ENCODE assay signal across 11 cellular contexts in the genomic region with DNA sequence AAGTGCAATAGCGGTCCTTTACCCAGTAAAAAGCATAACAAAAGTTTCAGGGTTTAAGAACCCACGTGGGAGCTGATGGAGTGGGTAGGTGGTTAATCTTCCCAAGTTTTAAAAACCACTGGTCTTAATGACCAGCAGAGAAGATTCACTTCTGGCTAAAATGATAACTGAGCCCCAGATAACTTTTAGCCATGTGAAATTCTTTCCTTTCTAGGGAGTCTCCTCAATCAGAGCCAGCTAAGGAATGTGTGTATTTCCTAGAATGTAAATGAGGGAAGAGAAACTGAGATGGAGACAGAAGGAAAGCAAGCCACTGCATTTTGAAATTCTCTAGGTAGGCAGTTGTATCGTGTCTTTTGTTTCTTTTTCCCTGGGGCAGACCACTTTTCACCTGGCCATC. TPM values are rescaled to one million over a fixed set of nuclear protein-coding genes. Genes with fewer than 3 reads are reported as not detected.
A peak's percentile ranks its signal among the peaks of the same experiment; 100 is the strongest.
DNase-seq lines count a peak whose midpoint lies in the region; ATAC-seq and TF ChIP-seq lines count a peak whose summit lies in the region.
"Had no signal": no experiment of that assay in that cellular context is flagged by ENCODE, and none has a peak within 500 bp of the region (broad histone marks: within the 10 kb centered on the region; RNA-seq: fewer than 3 reads in every experiment).

No MANE protein-coding gene starts in this region.

- no peaks in the 10 kb centered on the region for H4K20me1 ChIP-seq in fibroblast of lung (ENCODE audit: control insufficient read depth, extremely low read depth, insufficient read depth, low read length)

- peaks cover 8% of the 10 kb centered on the region for H3K4me1 ChIP-seq in fibroblast of lung (ENCODE audit: control insufficient read depth, extremely low read depth, insufficient read depth, low read length)
- peaks cover 5% of the 10 kb centered on the region for H3K4me1 ChIP-seq in parathyroid adenoma

- H3K27me3 ChIP-seq in fibroblast of lung (ENCODE audit: control insufficient read depth, insufficient read depth, low read length) (peaks cover 8% of the 10 kb centered on the region), parathyroid adenoma (ENCODE audit: control insufficient read depth, insufficient read depth, low read length) (no peaks in the 10 kb centered on the region)

- H3K9ac ChIP-seq in fibroblast of lung (ENCODE audit: insufficient read depth, low read length) (peak overlapping the region; percentile 69), parathyroid adenoma (no peak overlapping the region)

- H3K4me3 Mint-ChIP-seq in activated CD8-positive, alpha-beta T cell treated with anti-CD3 and anti-CD28 coated beads, Interleukin-2, amount 10 ng/mL, durations not matched to agents 7 days and 5 days = no peak overlapping the region
- H3K4me3 Mint-ChIP-seq: activated CD8-positive, alpha-beta memory T cell treated with anti-CD3 and anti-CD28 coated beads, Interleukin-2, amount 10 ng/mL, durations not matched to agents 7 days and 5 days; central memory CD8-positive, alpha-beta T cell had no signal

- H3K27me3 Mint-ChIP-seq in activated CD8-positive, alpha-beta T cell treated with anti-CD3 and anti-CD28 coated beads, Interleukin-2, amount 10 ng/mL, durations not matched to agents 7 days and 5 days (ENCODE audit: low read depth) = peaks cover 45% of the 10 kb centered on the region

- H3K27ac ChIP-seq in fibroblast of lung (ENCODE audit: insufficient read depth, low read length) (peak overlapping the region; percentile 66), parathyroid adenoma (no peak overlapping the region)

- no peaks in the 10 kb centered on the region for H3K79me2 ChIP-seq in fibroblast of lung (ENCODE audit: control insufficient read depth, insufficient read depth, low read length)
- H3K79me2 ChIP-seq in parathyroid adenoma = no peaks in the 10 kb centered on the region

- H3K4me3 ChIP-seq in AG04449 (ENCODE audit: low read depth, low read length) = peak overlapping the region; percentile 78
- H3K4me3 ChIP-seq in fibroblast of lung (replicated peaks in 1 of 4; ENCODE audit: control extremely low read depth in 1 of 4, insufficient read depth in 1 of 4, low read depth in 3 of 4, low read length in 4 of 4) = peak overlapping the region; percentile 53 to 74 (median 64)
- peak overlapping the region; percentile 55 for H3K4me3 ChIP-seq in parathyroid adenoma (ENCODE audit: low read depth, low read length)

- peaks cover 7% of the 10 kb centered on the region for H3K4me1 Mint-ChIP-seq in activated CD8-positive, alpha-beta T cell treated with anti-CD3 and anti-CD28 coated beads, Interleukin-2, amount 10 ng/mL, durations not matched to agents 7 days and 5 days (ENCODE audit: low read depth)
- H3K4me1 Mint-ChIP-seq: central memory CD8-positive, alpha-beta T cell had no signal

- CTCF ChIA-PET in AG04449 (lab: Yijun Ruan, JAX) = interaction anchor here (0.6 to 1.4 kb wide), 3 partner anchors 9 to 186 kb away, joined by 3 to 8 read pairs (median 3); no protein-coding TSS in a partner anchor
- CTCF ChIA-PET in activated CD8-positive, alpha-beta T cell treated with anti-CD3 and anti-CD28 coated beads, Interleukin-2, amount 10 ng/mL, durations not matched to agents 7 days and 5 days (lab: Charles Lee) = no interaction called here

- ATAC-seq in activated CD8-positive, alpha-beta T cell treated with anti-CD3 and anti-CD28 coated beads, Interleukin-2, amount 10 ng/mL, durations not matched to agents 7 days and 5 days = no peak
- ATAC-seq: activated CD8-positive, alpha-beta memory T cell treated with anti-CD3 and anti-CD28 coated beads, Interleukin-2, amount 10 ng/mL, durations not matched to agents 7 days and 5 days had no signal

- no peak overlapping the region for H2AFZ ChIP-seq in fibroblast of lung (ENCODE audit: low read length)
- H2AFZ ChIP-seq in parathyroid adenoma = no peak overlapping the region

- TF ChIP-seq CTCF in AG04449 (IDR thresholded peaks at IDR 0.05; ENCODE audit: insufficient read depth, low read length, missing control alignments) (no peak), fibroblast of lung (conservative IDR thresholded peaks at IDR 0.05 in 1 of 2, IDR thresholded peaks at IDR 0.05 in 1 of 2; ENCODE audit: low read depth in 1 of 2, low read length in 2 of 2) (no peak), parathyroid adenoma (IDR thresholded peaks at IDR 0.05) (no peak)

- H3K36me3 ChIP-seq in fibroblast of lung (ENCODE audit: control insufficient read depth, insufficient read depth, low read length) (no peaks in the 10 kb centered on the region), parathyroid adenoma (ENCODE audit: control insufficient read depth, insufficient read depth, low read length) (no peaks in the 10 kb centered on the region)

- POLR2A ChIA-PET in AG04449 (lab: Yijun Ruan, JAX) = interaction anchor here (0.6 to 1.3 kb wide), 2 partner anchors 136 to 231 kb away, joined by 3 read pairs; partner anchors contain the start of gene THOC1
- POLR2A ChIA-PET in activated CD8-positive, alpha-beta T cell treated with anti-CD3 and anti-CD28 coated beads, Interleukin-2, amount 10 ng/mL, durations not matched to agents 7 days and 5 days (lab: Charles Lee) = no interaction called here

- no peaks in the 10 kb centered on the region for H3K9me3 Mint-ChIP-seq in activated CD8-positive, alpha-beta T cell treated with anti-CD3 and anti-CD28 coated beads, Interleukin-2, amount 10 ng/mL, durations not matched to agents 7 days and 5 days (ENCODE audit: insufficient read depth)
- H3K9me3 Mint-ChIP-seq: central memory CD8-positive, alpha-beta T cell had no signal

- H3K27ac Mint-ChIP-seq in activated CD8-positive, alpha-beta T cell treated with anti-CD3 and anti-CD28 coated beads, Interleukin-2, amount 10 ng/mL, durations not matched to agents 7 days and 5 days = no peak overlapping the region

- DNase-seq in AG04449 (ENCODE audit: low read depth, low spot score) = no peak
- peak; percentile 42 for DNase-seq in NCI-H226
- no peak for DNase-seq in fibroblast of lung (ENCODE audit: low read depth in 2 of 2)
- no peak for DNase-seq in activated CD8-positive, alpha-beta T cell treated with anti-CD3 and anti-CD28 coated beads, Interleukin-2, amount 10 ng/mL, durations not matched to agents 7 days and 5 days
- DNase-seq in NCI-H2081 treated with DMSO at 0.1 percent for 48 hours (lab: John Stamatoyannopoulos, UW) = no peak
- no peak for DNase-seq in effector CD8-positive, alpha-beta T cell (lab: John Stamatoyannopoulos, UW)
- DNase-seq in retina = no peak
- DNase-seq: activated CD8-positive, alpha-beta memory T cell treated with anti-CD3 and anti-CD28 coated beads, Interleukin-2, amount 10 ng/mL, durations not matched to agents 7 days and 5 days; NCI-H510A had no signal

- peak overlapping the region; percentile 77 for H3K4me2 ChIP-seq in fibroblast of lung (ENCODE audit: extremely low read depth, insufficient read depth, low read length)
- H3K4me2 ChIP-seq in parathyroid adenoma (ENCODE audit: low read length) = peak overlapping the region; percentile 96

- no peaks in the 10 kb centered on the region for H3K9me3 ChIP-seq in fibroblast of lung (ENCODE audit: control insufficient read depth, insufficient read depth, low read depth, low read length)
- no peaks in the 10 kb centered on the region for H3K9me3 ChIP-seq in parathyroid adenoma (ENCODE audit: control insufficient read depth, low read length)

- H3K36me3 Mint-ChIP-seq in activated CD8-positive, alpha-beta T cell treated with anti-CD3 and anti-CD28 coated beads, Interleukin-2, amount 10 ng/mL, durations not matched to agents 7 days and 5 days (ENCODE audit: low read depth) = no peaks in the 10 kb centered on the region
- H3K36me3 Mint-ChIP-seq: activated CD8-positive, alpha-beta memory T cell treated with anti-CD3 and anti-CD28 coated beads, Interleukin-2, amount 10 ng/mL, durations not matched to agents 7 days and 5 days had no signal

RNA-seq across cellular contexts. Expression of gene COLEC12, which starts 1.6 kb away (rescaled TPM):
- total RNA-seq in fibroblast of lung = 24.8 and 60.6 TPM in 2 replicates
- polyA plus RNA-seq in fibroblast of lung = 20.0 and 44.1 TPM in 2 replicates
- polyA plus RNA-seq in fibroblast of lung (2012) = 13.7 and 32.9 TPM in 2 replicates
- polyA minus RNA-seq in fibroblast of lung (ENCODE audit: low replicate concordance) = 3.8 and 6.3 TPM in 2 replicates
- total RNA-seq in activated CD8-positive, alpha-beta T cell treated with anti-CD3 and anti-CD28 coated beads, Interleukin-2, amount 10 ng/mL, durations not matched to agents 7 days and 5 days = not detected
- total RNA-seq: activated CD8-positive, alpha-beta memory T cell treated with anti-CD3 and anti-CD28 coated beads, Interleukin-2, amount 10 ng/mL, durations not matched to agents 7 days and 5 days had no signal

Comparison
In these comparisons a context has a peak if more than half of its experiments do, and no peak if none do; other contexts are left out.
1. RNA of gene COLEC12, which starts 1.6 kb away (total RNA-seq): 24.8 to 60.6 TPM in fibroblast of lung; not detected in activated CD8-positive, alpha-beta T cell treated with anti-CD3 and anti-CD28 coated beads, Interleukin-2, amount 10 ng/mL, durations not matched to agents 7 days and 5 days; every median in the first group is over 10 times any median in the second.
2. Peak in every context shown above with its lines, with median percentiles within 50 percentile points of each other: H3K4me3 ChIP-seq.